Comparison of ENCODE assay signal across 23 cellular contexts in the genomic region with DNA sequence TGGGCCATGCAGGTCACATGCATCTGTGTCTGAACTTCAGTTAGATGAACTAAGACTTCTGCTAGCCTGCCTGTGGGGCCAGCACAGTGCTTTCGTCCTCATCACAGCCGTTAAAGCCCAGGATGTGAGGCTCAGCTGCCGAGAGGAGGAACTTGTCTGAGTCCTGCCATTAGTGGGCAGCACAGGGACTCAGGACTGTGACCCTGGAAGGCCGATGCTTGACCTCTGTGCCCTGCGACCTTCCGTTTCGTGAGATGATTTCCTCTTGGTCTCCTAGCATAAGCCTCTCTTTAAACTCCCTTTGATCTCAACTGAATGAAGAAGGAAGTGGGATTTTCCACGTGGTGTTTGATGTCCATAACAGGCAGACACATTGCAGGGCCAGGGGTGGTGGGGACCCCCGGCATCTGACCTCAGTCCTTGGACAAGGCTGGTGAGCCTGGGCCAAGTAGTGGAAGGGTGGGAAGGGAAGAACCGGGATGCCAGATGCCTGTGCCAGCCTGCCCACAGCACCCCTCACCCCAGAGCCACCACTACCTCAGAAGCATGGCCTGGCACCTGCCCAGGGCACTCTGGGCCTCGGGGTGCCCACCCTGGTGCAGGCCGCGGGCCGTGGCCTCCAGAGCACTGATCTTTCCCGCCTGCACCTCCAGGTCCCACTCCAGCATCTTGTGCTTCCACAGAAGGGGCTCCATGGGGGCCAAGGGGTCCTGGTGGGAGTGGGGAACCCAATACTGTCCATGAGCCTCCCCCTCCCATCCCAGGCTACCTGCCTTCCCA. TPM values are rescaled to one million over a fixed set of nuclear protein-coding genes. Genes with fewer than 3 reads are reported as not detected.
DNase-seq lines count a peak whose midpoint lies in the region; ATAC-seq, FAIRE-seq and TF ChIP-seq lines count a peak whose summit lies in the region.
"Had no signal": no experiment of that assay in that cellular context is flagged by ENCODE, and none has a peak within 500 bp of the region (broad histone marks: within the 10 kb centered on the region; RNA-seq: fewer than 3 reads in every experiment).

No MANE protein-coding gene starts in this region.

- H4K8ac ChIP-seq in IMR-90 (ENCODE audit: low read depth in 2 of 2, low read length in 2 of 2): no peak overlapping the region

- H2BK5ac ChIP-seq in IMR-90 (ENCODE audit: low read depth, low read length, poor library complexity, severe bottlenecking): no peak overlapping the region

- H4K5ac ChIP-seq in IMR-90 (ENCODE audit: low read depth, low read length): no peak overlapping the region

- H3K27me3 Mint-ChIP-seq in CD14-positive monocyte (ENCODE audit: low read depth in 3 of 3) (peaks cover 0 to 4% (median 1%) of the 10 kb centered on the region in 3 donors), progenitor cell of endocrine pancreas (no peaks in the 10 kb centered on the region)
- H3K27me3 Mint-ChIP-seq in CD8-positive, alpha-beta memory T cell: peaks cover 0 to 2% of the 10 kb centered on the region in 2 donors
- H3K27me3 Mint-ChIP-seq: activated CD4-positive, alpha-beta memory T cell treated with anti-CD3 and anti-CD28 coated beads for 36 hours; activated T-helper 17 cell treated with anti-CD3 and anti-CD28 coated beads, Interleukin-2, amount 50 U/mL, for 72 hours had no signal

- SMC1A ChIA-PET in GM12878 (lab: Charles Lee; ENCODE audit: uncharacterized antibody, unreplicated experiment): no interaction called here

- no peak overlapping the region for H3K27ac ChIP-seq in IMR-90 (ENCODE audit: insufficient read depth, low read length)
- H3K27ac ChIP-seq in GM12878 (ENCODE audit: control insufficient read depth, insufficient read depth): no peak overlapping the region
- H3K27ac ChIP-seq in right lobe of liver: no peak overlapping the region
- no peak overlapping the region for H3K27ac ChIP-seq in CD8-positive, alpha-beta memory T cell (ENCODE audit: low read depth, low read length)
- H3K27ac ChIP-seq: heart right ventricle had no signal

- TF ChIP-seq RAD21 in IMR-90 (IDR thresholded peaks at IDR 0.05; ENCODE audit: low read length) (no peak), GM12878 (IDR thresholded peaks at IDR 0.05; ENCODE audit: insufficient read depth, low read depth, low read length) (no peak)

- H3K4ac ChIP-seq in IMR-90 (ENCODE audit: low read depth, low read length): no peak overlapping the region

- in situ Hi-C loops in IMR-90 (cut with MboI; ENCODE audit: low sequenced_read_pairs): no loop called here
- in situ Hi-C loops in GM12878 (cut with MboI): no loop called here

- H3K9me3 ChIP-seq in IMR-90 (ENCODE audit: control insufficient read depth, insufficient read depth, low read length) (no peaks in the 10 kb centered on the region), GM12878 (replicated peaks; ENCODE audit: control insufficient read depth, insufficient read depth, low read length) (no peaks in the 10 kb centered on the region), right lobe of liver (no peaks in the 10 kb centered on the region)
- no peaks in the 10 kb centered on the region for H3K9me3 ChIP-seq in CD8-positive, alpha-beta memory T cell (ENCODE audit: low read length)
- H3K9me3 ChIP-seq: heart right ventricle, mucosa of descending colon had no signal

- no peaks in the 10 kb centered on the region for H3K79me2 ChIP-seq in GM12878 (ENCODE audit: control insufficient read depth, insufficient read depth, low read length)

- peak; percentile 43 for TF ChIP-seq CTCF in CD14-positive monocyte (IDR thresholded peaks at IDR 0.05)
- TF ChIP-seq CTCF in IMR-90 (conservative IDR thresholded peaks at IDR 0.05; ENCODE audit: low read depth, low read length): no peak
- 0 out of 6 replicates have a peak, but pooled peaks of 1 of the 3 experiments have one; percentile 1 for TF ChIP-seq CTCF in GM12878 (IDR thresholded peaks at IDR 0.05 in 2 of 3, conservative IDR thresholded peaks at IDR 0.05 in 1 of 3; ENCODE audit: control insufficient read depth in 2 of 3, extremely low read depth in 1 of 3, insufficient read depth in 1 of 3, low read depth in 3 of 3, low read length in 3 of 3)
- TF ChIP-seq CTCF in right lobe of liver (IDR thresholded peaks at IDR 0.05): peak; percentile 19 to 43 (median 28)
- no peak for TF ChIP-seq CTCF in progenitor cell of endocrine pancreas (IDR thresholded peaks at IDR 0.05; ENCODE audit: unreplicated experiment)

- H2AFZ ChIP-seq in IMR-90 (replicated peaks; ENCODE audit: low read length, poor library complexity) (no peak overlapping the region), GM12878 (ENCODE audit: control insufficient read depth, low read depth, low read length) (no peak overlapping the region)

- peaks cover 12% of the 10 kb centered on the region for H3K4me1 Mint-ChIP-seq in CD14-positive monocyte
- H3K4me1 Mint-ChIP-seq in progenitor cell of endocrine pancreas (ENCODE audit: low read depth): peaks cover under 1% of the 10 kb centered on the region
- H3K4me1 Mint-ChIP-seq in CD8-positive, alpha-beta memory T cell: peaks cover 11 to 14% (median 11%) of the 10 kb centered on the region in 3 donors
- H3K4me1 Mint-ChIP-seq: activated T-helper 17 cell treated with anti-CD3 and anti-CD28 coated beads, Interleukin-2, amount 50 U/mL, for 72 hours had no signal

- no peak for TF ChIP-seq POLR2A in IMR-90 (IDR thresholded peaks at IDR 0.05; ENCODE audit: low read depth, low read length)
- no peak for TF ChIP-seq POLR2A in GM12878 (IDR thresholded peaks at IDR 0.05; ENCODE audit: low read depth, low read length)
- no peak for TF ChIP-seq POLR2A in right lobe of liver (IDR thresholded peaks at IDR 0.05)

- no peak overlapping the region for H3K4me3 Mint-ChIP-seq in CD14-positive monocyte
- no peak overlapping the region for H3K4me3 Mint-ChIP-seq in progenitor cell of endocrine pancreas (ENCODE audit: low read depth)
- H3K4me3 Mint-ChIP-seq in CD8-positive, alpha-beta memory T cell: no peak overlapping the region
- H3K4me3 Mint-ChIP-seq: activated CD4-positive, alpha-beta memory T cell treated with anti-CD3 and anti-CD28 coated beads for 36 hours; activated T-helper 17 cell treated with anti-CD3 and anti-CD28 coated beads, Interleukin-2, amount 50 U/mL, for 72 hours; T-helper 2 cell treated with Interferon-gamma antibody and Interleukin-4, amounts not matched to agents 5 μg/mL and 100 μg/mL, for 36 hours had no signal

- no peak for TF ChIP-seq EP300 in GM12878 (IDR thresholded peaks at IDR 0.05; ENCODE audit: borderline replicate concordance in 1 of 2, control insufficient read depth in 1 of 2, low read depth in 2 of 2, low read length in 2 of 2)

- H3K4me3 ChIP-seq in IMR-90 (ENCODE audit: insufficient read depth, low read depth, low read length) (no peak overlapping the region), GM12878 (no peak overlapping the region), right lobe of liver (no peak overlapping the region)
- no peak overlapping the region for H3K4me3 ChIP-seq in CD8-positive, alpha-beta memory T cell (ENCODE audit: low read length)
- H3K4me3 ChIP-seq: heart right ventricle, mucosa of descending colon had no signal

- no peak overlapping the region for H3K23ac ChIP-seq in IMR-90 (ENCODE audit: low read depth, low read length)

- CTCF ChIA-PET in IMR-90 (lab: Yijun Ruan, JAX) (no interaction called here), GM12878 (lab: Yijun Ruan, JAX) (interaction anchor here (1.0 kb wide), 1 partner anchor 45 kb away, joined by 3 read pairs; no protein-coding TSS in a partner anchor)
- CTCF ChIA-PET in CD8-positive, alpha-beta memory T cell (lab: Charles Lee): no interaction called here

- H3K4me2 ChIP-seq in IMR-90 (ENCODE audit: low read depth, low read length) (no peak overlapping the region), GM12878 (ENCODE audit: control insufficient read depth, insufficient read depth) (no peak overlapping the region)

- POLR2A ChIA-PET in IMR-90 (lab: Charles Lee; ENCODE audit: unreplicated experiment) (no interaction called here), GM12878 (lab: Charles Lee) (no interaction called here)
- POLR2A ChIA-PET in CD8-positive, alpha-beta memory T cell (lab: Charles Lee): no interaction called here

- no peaks in the 10 kb centered on the region for H3K9me3 Mint-ChIP-seq in CD14-positive monocyte
- no peaks in the 10 kb centered on the region for H3K9me3 Mint-ChIP-seq in progenitor cell of endocrine pancreas (ENCODE audit: low read depth)
- no peaks in the 10 kb centered on the region for H3K9me3 Mint-ChIP-seq in CD8-positive, alpha-beta memory T cell
- H3K9me3 Mint-ChIP-seq: activated CD4-positive, alpha-beta memory T cell treated with anti-CD3 and anti-CD28 coated beads for 36 hours; activated T-helper 17 cell treated with anti-CD3 and anti-CD28 coated beads, Interleukin-2, amount 50 U/mL, for 72 hours; T-helper 2 cell treated with Interferon-gamma antibody and Interleukin-4, amounts not matched to agents 5 μg/mL and 100 μg/mL, for 36 hours had no signal

- ATAC-seq in IMR-90 (ENCODE audit: low read depth): no peak
- ATAC-seq in GM12878: peak; percentile 35
- peak; percentile 53 to 75 (median 62) for ATAC-seq in right lobe of liver
- ATAC-seq: activated T-helper 17 cell treated with anti-CD3 and anti-CD28 coated beads, Interleukin-2, amount 50 U/mL, for 72 hours; mucosa of descending colon had no signal

- H2BK120ac ChIP-seq in IMR-90 (ENCODE audit: low read depth, low read length): no peak overlapping the region

- no peak overlapping the region for H4K91ac ChIP-seq in IMR-90 (ENCODE audit: insufficient read depth, low read depth, low read length)

- H2BK15ac ChIP-seq in IMR-90 (ENCODE audit: low read depth, low read length): no peak overlapping the region

- no peak overlapping the region for H2BK20ac ChIP-seq in IMR-90 (ENCODE audit: low read depth, low read length)

- H3K9me1 ChIP-seq in IMR-90 (ENCODE audit: insufficient read depth, low read length): no peaks in the 10 kb centered on the region

- H3K27me3 ChIP-seq in IMR-90 (ENCODE audit: control insufficient read depth, insufficient read depth, low read length): peaks cover 32% of the 10 kb centered on the region
- H3K27me3 ChIP-seq in GM12878 (replicated peaks in 1 of 2; ENCODE audit: control insufficient read depth in 2 of 2, insufficient read depth in 2 of 2, low read length in 1 of 2): no peaks in the 10 kb centered on the region; a peak in 1 of 4 replicates
- H3K27me3 ChIP-seq in right lobe of liver: no peaks in the 10 kb centered on the region
- H3K27me3 ChIP-seq in CD8-positive, alpha-beta memory T cell (ENCODE audit: insufficient read depth, low read length, poor library complexity, severe bottlenecking): no peaks in the 10 kb centered on the region
- H3K27me3 ChIP-seq: heart right ventricle had no signal

- H3K36me3 Mint-ChIP-seq in CD14-positive monocyte (no peaks in the 10 kb centered on the region), progenitor cell of endocrine pancreas (ENCODE audit: insufficient read depth) (no peaks in the 10 kb centered on the region)
- no peaks in the 10 kb centered on the region for H3K36me3 Mint-ChIP-seq in CD8-positive, alpha-beta memory T cell
- H3K36me3 Mint-ChIP-seq: activated CD4-positive, alpha-beta memory T cell treated with anti-CD3 and anti-CD28 coated beads for 36 hours had no signal

- no peak overlapping the region for H3K9ac ChIP-seq in IMR-90 (ENCODE audit: low read depth, low read length)
- no peak overlapping the region for H3K9ac ChIP-seq in GM12878 (ENCODE audit: control insufficient read depth, insufficient read depth, low read length)

- DNase-seq in CD14-positive monocyte (ENCODE audit: low spot score) (peak; percentile 70), IMR-90 (no peak), GM12878 (ENCODE audit: low read depth, low spot score) (no peak), right lobe of liver (no peak), DMS53 (lab: John Stamatoyannopoulos, UW) (no peak), progenitor cell of endocrine pancreas (ENCODE audit: low spot score, unreplicated experiment) (no peak)
- no peak for DNase-seq in activated CD4-positive, alpha-beta T cell treated with anti-CD3 and anti-CD28 coated beads, Interleukin-2, amount 50 U/mL, for 1 hour
- DNase-seq in CD8-positive, alpha-beta memory T cell: no peak
- DNase-seq: activated CD4-positive, alpha-beta memory T cell treated with anti-CD3 and anti-CD28 coated beads for 36 hours; amygdala; GDM1; heart right ventricle; KG1; kidney; mucosa of descending colon; NCI-H1105 treated with DMSO at 0.1 percent for 48 hours; NK-92 treated with Interleukin-12 subunit alpha and Interleukin-12 subunit beta, amount 100 ng/mL, for 24 hours; SHP77 treated with DMSO at 0.1 percent for 48 hours; small intestine; stimulated activated naive CD4-positive, alpha-beta T cell had no signal

- H3K18ac ChIP-seq in IMR-90 (ENCODE audit: low read depth, low read length): no peak overlapping the region

- H3K4me1 ChIP-seq in IMR-90 (ENCODE audit: control insufficient read depth, insufficient read depth, low read length) (no peaks in the 10 kb centered on the region), GM12878 (ENCODE audit: control insufficient read depth, insufficient read depth, low read length) (no peaks in the 10 kb centered on the region), right lobe of liver (no peaks in the 10 kb centered on the region)
- no peaks in the 10 kb centered on the region for H3K4me1 ChIP-seq in CD8-positive, alpha-beta memory T cell (ENCODE audit: insufficient read depth, low read length)

- H2AK5ac ChIP-seq in IMR-90 (ENCODE audit: low read depth, low read length): no peak overlapping the region

- 54% methylated on average over 3 of the region's 15 CpGs; no CpG with 5 or more reads in 1 of the 2 experiments for WGBS in IMR-90 (ENCODE audit: extremely low coverage in 2 of 2, insufficient read length in 1 of 2), 2 experiments
- 19% methylated on average over 15 of the region's 15 CpGs for WGBS in GM12878 (ENCODE audit: insufficient coverage, insufficient replicate concordance, low lambda C conversion rate, missing lambda C conversion rate)
- WGBS in right lobe of liver (ENCODE audit: insufficient coverage, low coverage, low lambda C conversion rate, missing lambda C conversion rate): 30% methylated on average over 4 of the region's 15 CpGs

- H3K14ac ChIP-seq in IMR-90 (replicated peaks; ENCODE audit: low read depth, low read length): no peak overlapping the region

- H3K36me3 ChIP-seq in IMR-90 (ENCODE audit: control insufficient read depth, insufficient read depth, low read length): no peaks in the 10 kb centered on the region
- no peaks in the 10 kb centered on the region for H3K36me3 ChIP-seq in GM12878 (ENCODE audit: control insufficient read depth in 2 of 2, insufficient read depth in 2 of 2, low read length in 1 of 2)
- no peaks in the 10 kb centered on the region for H3K36me3 ChIP-seq in right lobe of liver
- no peaks in the 10 kb centered on the region for H3K36me3 ChIP-seq in CD8-positive, alpha-beta memory T cell (ENCODE audit: insufficient read depth, low read length)

- 0 out of 2 replicates have a peak overlapping the region, but pooled peaks have one; percentile 6 for H3K56ac ChIP-seq in IMR-90 (ENCODE audit: extremely low read depth, insufficient read depth, low read length)

- dilution Hi-C loops in IMR-90 (cut with HindIII; ENCODE audit: low sequenced_read_pairs, unreplicated experiment): no loop called here

- peak; percentile 64 for FAIRE-seq in GM12878 (lab: Jason Lieb, UNC)
- FAIRE-seq: D721Med, kidney, small intestine had no signal

- BruUV-seq in IMR-90 (replicated peaks; lab: Mats Ljungman, UMichigan): no TSS peak
- no TSS peak for BruUV-seq in GM12878 (replicated peaks; lab: Mats Ljungman, UMichigan)

- RAD21 ChIA-PET in GM12878 (lab: Charles Lee; ENCODE audit: unreplicated experiment): no interaction called here

- H3K79me1 ChIP-seq in IMR-90 (ENCODE audit: low read depth in 1 of 2, low read length in 2 of 2): no peaks in the 10 kb centered on the region

- H2AK9ac ChIP-seq in IMR-90 (replicated peaks; ENCODE audit: low read depth, low read length, poor library complexity): no peak overlapping the region

- H4K20me1 ChIP-seq in IMR-90 (ENCODE audit: insufficient read depth, low read length): no peaks in the 10 kb centered on the region
- H4K20me1 ChIP-seq in GM12878 (ENCODE audit: control insufficient read depth, insufficient read depth): no peaks in the 10 kb centered on the region

- intact Hi-C loops in CD14-positive monocyte (cut with micrococcal nuclease) (no loop called here), IMR-90 (cut with micrococcal nuclease) (no loop called here), GM12878 (cut with micrococcal nuclease; ENCODE audit: unreplicated experiment) (no loop called here), right lobe of liver (cut with DNase I) (no loop called here)

- H3K27ac Mint-ChIP-seq in CD14-positive monocyte (peak overlapping the region in 3 of 7 donors; percentile 18 to 57 (median 30)), progenitor cell of endocrine pancreas (no peak overlapping the region)
- no peak overlapping the region for H3K27ac Mint-ChIP-seq in CD8-positive, alpha-beta memory T cell
- H3K27ac Mint-ChIP-seq: activated CD4-positive, alpha-beta memory T cell treated with anti-CD3 and anti-CD28 coated beads for 36 hours; activated T-helper 17 cell treated with anti-CD3 and anti-CD28 coated beads, Interleukin-2, amount 50 U/mL, for 72 hours; T-helper 2 cell treated with Interferon-gamma antibody and Interleukin-4, amounts not matched to agents 5 μg/mL and 100 μg/mL, for 36 hours had no signal

RNA-seq across cellular contexts. Expression of a gene that starts 21.6 kb away (rescaled TPM):
- polyA plus RNA-seq in CD14-positive monocyte: 1 to 10 TPM in 1 of 2 donors, under 1 TPM in 1; 0.31 to 1.6 TPM
- under 0.01 and 0.18 TPM in 2 replicates for total RNA-seq in IMR-90 (2012; rRNA removed)
- 3.1 and 5.8 TPM in 2 replicates for polyA plus RNA-seq in IMR-90 (2012; rRNA removed)
- polyA plus RNA-seq in IMR-90 (2012; cell fraction: cytosol; rRNA removed): 0.90 and 1.6 TPM in 2 replicates
- 31.6 and 69.2 TPM in 2 replicates for polyA plus RNA-seq in IMR-90 (2012; cell fraction: nucleus; rRNA removed; ENCODE audit: low replicate concordance)
- total RNA-seq in GM12878 (2013; cell fraction: nucleolus; rRNA removed): 5.0 and 9.9 TPM in 2 replicates
- total RNA-seq in GM12878 (2014; rRNA removed): 2.6 and 3.1 TPM in 2 replicates
- total RNA-seq in GM12878 (2014; rRNA removed; fragmentation: Illumina TruSeq; extraction: Trizol): 0.67 and 0.78 TPM in 2 replicates
- total RNA-seq in GM12878 (2021): 3.1 and 6.6 TPM in 2 replicates
- 3.3 TPM for polyA plus RNA-seq in GM12878 (2011; ENCODE audit: low read depth)
- polyA plus RNA-seq in GM12878 (2011; rRNA removed): 2.7 and 3.2 TPM in 2 replicates
- 2.9 and 6.4 TPM in 2 replicates for polyA plus RNA-seq in GM12878 (2011; cell fraction: cytosol; rRNA removed)
- polyA plus RNA-seq in GM12878 (2011; cell fraction: nucleus; rRNA removed): 27.2 and 31.9 TPM in 2 replicates
- 2.4 and 3.6 TPM in 2 replicates for polyA plus RNA-seq in GM12878 (2012)
- polyA plus RNA-seq in GM12878 (2014; fragmentation: Illumina TruSeq; extraction: Trizol): 0.43 and 2.4 TPM in 2 replicates
- polyA plus RNA-seq in GM12878 (2014; fragmentation: Nextera tagmentation; extraction: Ambion mirVana): under 1 TPM; 0.22 to 0.93 TPM
- 3.8 and 6.9 TPM in 2 replicates for polyA plus RNA-seq in GM12878 (2014; rRNA removed)
- 1 to 10 TPM; 4.4 to 6.3 TPM for polyA plus RNA-seq in GM12878 (2016; fragmentation: Nextera tagmentation; extraction: Ambion mirVana)
- polyA minus RNA-seq in GM12878 (2011; rRNA and poly(A)+ RNA removed): 0.22 and 0.72 TPM in 2 replicates
- polyA minus RNA-seq in GM12878 (2011; cell fraction: cytosol; rRNA and poly(A)+ RNA removed): not detected in 2 replicates
- 1.9 and 3.4 TPM in 2 replicates for polyA minus RNA-seq in GM12878 (2011; cell fraction: nucleus; rRNA and poly(A)+ RNA removed)
- total RNA-seq in right lobe of liver: 1 to 10 TPM in 5 of 6 experiments, under 1 TPM in 1; 0.31 to 7.3 (median 4.7) TPM
- 13.1 and 13.8 TPM in 2 replicates for total RNA-seq in progenitor cell of endocrine pancreas
- total RNA-seq in CD8-positive, alpha-beta memory T cell: 1 to 10 TPM; 5.9 to 6.8 TPM
- 3.1 TPM for polyA plus RNA-seq in CD8-positive, alpha-beta memory T cell

RNA-seq across cellular contexts. Expression of a gene that starts 32.3 kb away (rescaled TPM):
- polyA plus RNA-seq in CD14-positive monocyte (10 to 100 TPM; 11.3 to 15.2 TPM), IMR-90 (2012; rRNA removed) (6.3 and 8.1 TPM in 2 replicates), GM12878 (2011; rRNA removed) (3.7 and 6.8 TPM in 2 replicates), GM12878 (2014; fragmentation: Illumina TruSeq; extraction: Trizol) (0.86 and 5.3 TPM in 2 replicates), GM12878 (2014; fragmentation: Nextera tagmentation; extraction: Ambion mirVana) (1 to 10 TPM in 1 of 2 experiments, under 1 TPM in 1; 0.79 to 2.2 TPM), GM12878 (2014; rRNA removed) (8.9 and 9.9 TPM in 2 replicates), GM12878 (2016; fragmentation: Nextera tagmentation; extraction: Ambion mirVana) (10 to 100 TPM in 1 of 2 experiments, 1 to 10 TPM in 1; 6.3 to 10.4 TPM)
- total RNA-seq in IMR-90 (2012; rRNA removed) (3.6 and 5.0 TPM in 2 replicates), GM12878 (2014; rRNA removed) (7.5 and 8.5 TPM in 2 replicates), GM12878 (2014; rRNA removed; fragmentation: Illumina TruSeq; extraction: Trizol) (4.4 and 4.7 TPM in 2 replicates), GM12878 (2021) (10.3 and 12.2 TPM in 2 replicates), right lobe of liver (1 to 10 TPM; 6.0 to 8.6 (median 7.3) TPM), progenitor cell of endocrine pancreas (18.0 and 26.2 TPM in 2 replicates)
- 7.9 and 8.2 TPM in 2 replicates for polyA plus RNA-seq in IMR-90 (2012; cell fraction: cytosol; rRNA removed)
- 12.6 and 22.4 TPM in 2 replicates for polyA plus RNA-seq in IMR-90 (2012; cell fraction: nucleus; rRNA removed; ENCODE audit: low replicate concordance)
- 18.7 and 20.7 TPM in 2 replicates for total RNA-seq in GM12878 (2013; cell fraction: nucleolus; rRNA removed)
- 9.5 TPM for polyA plus RNA-seq in GM12878 (2011; ENCODE audit: low read depth)
- polyA plus RNA-seq in GM12878 (2011; cell fraction: cytosol; rRNA removed): 8.1 and 12.4 TPM in 2 replicates
- 17.3 and 21.3 TPM in 2 replicates for polyA plus RNA-seq in GM12878 (2011; cell fraction: nucleus; rRNA removed)
- polyA plus RNA-seq in GM12878 (2012): 4.0 and 6.1 TPM in 2 replicates
- polyA minus RNA-seq in GM12878 (2011; rRNA and poly(A)+ RNA removed): 3.2 and 4.0 TPM in 2 replicates
- polyA minus RNA-seq in GM12878 (2011; cell fraction: cytosol; rRNA and poly(A)+ RNA removed): 1.5 and 2.5 TPM in 2 replicates
- 1.6 and 3.9 TPM in 2 replicates for polyA minus RNA-seq in GM12878 (2011; cell fraction: nucleus; rRNA and poly(A)+ RNA removed)
- total RNA-seq in CD8-positive, alpha-beta memory T cell: 10 to 100 TPM; 14.4 to 15.0 TPM
- 25.5 TPM for polyA plus RNA-seq in CD8-positive, alpha-beta memory T cell

RNA-seq across cellular contexts. Expression of a gene that starts 33.6 kb away (rescaled TPM):
- polyA plus RNA-seq in CD14-positive monocyte (not detected), IMR-90 (2012; rRNA removed) (0.37 and 0.38 TPM in 2 replicates), GM12878 (2011; rRNA removed) (0.01 and 0.03 TPM in 2 replicates), GM12878 (2014; fragmentation: Illumina TruSeq; extraction: Trizol) (0.01 TPM in 1 of 2 replicates, not detected in the other), GM12878 (2014; fragmentation: Nextera tagmentation; extraction: Ambion mirVana) (not detected), GM12878 (2014; rRNA removed) (0.06 and 0.10 TPM in 2 replicates), GM12878 (2016; fragmentation: Nextera tagmentation; extraction: Ambion mirVana) (not detected)
- total RNA-seq in IMR-90 (2012; rRNA removed) (under 0.01 TPM in 2 replicates), GM12878 (2014; rRNA removed) (0.06 and 0.44 TPM in 2 replicates), GM12878 (2014; rRNA removed; fragmentation: Illumina TruSeq; extraction: Trizol) (under 0.01 TPM in 1 of 2 replicates, not detected in the other), GM12878 (2021) (0.05 and 0.18 TPM in 2 replicates), right lobe of liver (1 to 10 TPM in 2 of 6 experiments, under 1 TPM in 4; 0.06 to 3.2 (median 0.81) TPM), progenitor cell of endocrine pancreas (6.6 and 7.9 TPM in 2 replicates)
- polyA plus RNA-seq in IMR-90 (2012; cell fraction: cytosol; rRNA removed): 0.10 and 0.12 TPM in 2 replicates
- polyA plus RNA-seq in IMR-90 (2012; cell fraction: nucleus; rRNA removed; ENCODE audit: low replicate concordance): 2.3 and 3.5 TPM in 2 replicates
- total RNA-seq in GM12878 (2013; cell fraction: nucleolus; rRNA removed): 0.15 and 0.17 TPM in 2 replicates
- 0.04 TPM for polyA plus RNA-seq in GM12878 (2011; ENCODE audit: low read depth)
- polyA plus RNA-seq in GM12878 (2011; cell fraction: cytosol; rRNA removed): 0.01 and 0.02 TPM in 2 replicates
- 0.29 and 0.57 TPM in 2 replicates for polyA plus RNA-seq in GM12878 (2011; cell fraction: nucleus; rRNA removed)
- 0.08 and 0.11 TPM in 2 replicates for polyA plus RNA-seq in GM12878 (2012)
- 0.05 TPM in 1 of 2 replicates, not detected in the other for polyA minus RNA-seq in GM12878 (2011; rRNA and poly(A)+ RNA removed)
- not detected in 2 replicates for polyA minus RNA-seq in GM12878 (2011; cell fraction: cytosol; rRNA and poly(A)+ RNA removed)
- polyA minus RNA-seq in GM12878 (2011; cell fraction: nucleus; rRNA and poly(A)+ RNA removed): under 0.01 and 0.10 TPM in 2 replicates
- under 1 TPM; 0.31 to 0.39 TPM for total RNA-seq in CD8-positive, alpha-beta memory T cell
- polyA plus RNA-seq in CD8-positive, alpha-beta memory T cell: not detected

Comparison
In these comparisons a context has a peak if more than half of its experiments do, and no peak if none do; other contexts are left out.
1. CTCF ChIP-seq: peak in CD14-positive monocyte (single experiment) and right lobe of liver (4 of 4); none in IMR-90 (single experiment) and progenitor cell of endocrine pancreas (single experiment).